8 cellular contexts compared by ENCODE assay signal in the genomic region with DNA sequence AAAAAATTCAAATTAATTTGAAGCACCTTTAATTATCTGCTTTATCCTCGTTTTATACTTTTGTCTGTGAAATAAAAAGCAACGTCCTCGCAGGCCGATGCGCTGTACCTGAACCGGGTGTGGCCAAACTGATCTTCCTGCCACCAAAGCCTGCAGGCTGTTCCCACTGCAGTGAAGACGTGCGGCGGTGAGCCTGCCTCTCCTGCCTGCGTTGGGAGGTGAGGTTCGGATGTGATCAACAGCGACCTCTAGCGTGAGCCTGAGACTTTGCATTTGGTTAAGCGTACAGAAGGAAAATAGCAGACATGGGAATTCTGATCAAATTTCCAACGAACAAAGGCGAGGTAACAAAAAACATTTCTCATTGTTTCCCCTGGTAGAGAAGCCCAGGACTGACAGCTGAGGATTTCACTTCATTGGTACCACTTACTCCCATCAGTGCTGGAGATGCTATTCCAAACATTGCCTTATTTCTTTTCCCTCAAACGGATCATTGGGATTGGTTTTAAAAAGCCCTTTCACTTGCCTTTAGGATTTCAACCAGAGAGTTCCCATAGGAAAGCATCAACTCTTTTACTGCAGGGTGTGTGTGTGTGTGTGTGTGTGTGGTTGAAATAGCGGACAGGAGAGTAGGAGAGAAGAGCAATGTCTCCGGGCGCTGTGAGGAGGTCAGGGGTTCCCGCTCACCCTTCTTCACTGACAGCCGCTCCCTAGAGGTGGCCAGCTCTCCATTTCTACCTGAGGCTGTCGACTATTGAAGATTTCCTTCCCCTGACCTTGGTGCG. TPM values are rescaled to one million over a fixed set of nuclear protein-coding genes. Genes with fewer than 3 reads are reported as not detected.
DNase-seq lines count a peak whose midpoint lies in the region; ATAC-seq, FAIRE-seq and TF ChIP-seq lines count a peak whose summit lies in the region.

No MANE protein-coding gene starts in this region.

- TF ChIP-seq CTCF in D721Med (IDR thresholded peaks at IDR 0.05; ENCODE audit: insufficient read depth, missing control alignments) (peak; percentile 97), upper lobe of left lung (IDR thresholded peaks at IDR 0.05) (peak; percentile 78 to 94 (median 94))

- H2BK5ac ChIP-seq in trophoblast cell (ENCODE audit: low read depth, low read length, poor library complexity): no peak overlapping the region

- no peak overlapping the region for H4K91ac ChIP-seq in trophoblast cell (ENCODE audit: low read depth, low read length)

- no peaks in the 10 kb centered on the region for H3K79me2 ChIP-seq in trophoblast cell (ENCODE audit: control insufficient read depth, insufficient read depth, low read length, poor library complexity)

- no peaks in the 10 kb centered on the region for H3K79me1 ChIP-seq in trophoblast cell (ENCODE audit: low read length)

- H3K18ac ChIP-seq in trophoblast cell (ENCODE audit: low read length): no peak overlapping the region

- TF ChIP-seq EP300 in upper lobe of left lung (IDR thresholded peaks at IDR 0.05): no peak

- peak; percentile 16 for DNase-seq in D721Med (ENCODE audit: insufficient read length, low spot score)
- DNase-seq in NCI-H1048 (lab: John Stamatoyannopoulos, UW): peak; percentile 42
- DNase-seq in SK-N-MC (ENCODE audit: low read depth, low spot score): no peak
- DNase-seq in activated naive CD4-positive, alpha-beta T cell (lab: John Stamatoyannopoulos, UW): peak; percentile 29 to 67 (median 37)
- peak; percentile 80 for DNase-seq in glomerular visceral epithelial cell (ENCODE audit: extremely low spot score)
- DNase-seq in trophoblast cell: peak; percentile 66 to 82
- peak; percentile 62 to 87 for DNase-seq in upper lobe of left lung

- no peak overlapping the region for H3K23ac ChIP-seq in trophoblast cell (ENCODE audit: low read length)

- H3K9ac ChIP-seq in SK-N-MC (ENCODE audit: insufficient read length) (peak overlapping the region; percentile 52), trophoblast cell (ENCODE audit: low read length) (no peak overlapping the region)

- no peak overlapping the region for H3K27ac ChIP-seq in SK-N-MC
- H3K27ac ChIP-seq in trophoblast cell (ENCODE audit: low read depth, low read length): no peak overlapping the region
- no peak overlapping the region for H3K27ac ChIP-seq in upper lobe of left lung

- peak overlapping the region; percentile 32 for H2BK12ac ChIP-seq in trophoblast cell (ENCODE audit: low read length)

- peak overlapping the region; percentile 12 for H4K8ac ChIP-seq in trophoblast cell (ENCODE audit: low read depth, low read length)

- H3K14ac ChIP-seq in trophoblast cell (ENCODE audit: low read length): no peak overlapping the region

- H2AFZ ChIP-seq in trophoblast cell (ENCODE audit: insufficient read depth, low read length, poor library complexity): no peak overlapping the region

- H3K4me1 ChIP-seq in trophoblast cell (ENCODE audit: control insufficient read depth in 1 of 2, insufficient read depth in 2 of 2, low read length in 2 of 2): no peaks in the 10 kb centered on the region
- peaks cover 0 to 20% (median 6%) of the 10 kb centered on the region in 4 donors for H3K4me1 ChIP-seq in upper lobe of left lung

- no peak for TF ChIP-seq POLR2A in upper lobe of left lung (IDR thresholded peaks at IDR 0.05)

- peaks cover 2% of the 10 kb centered on the region for H3K27me3 ChIP-seq in trophoblast cell (ENCODE audit: insufficient read depth, low read length)
- H3K27me3 ChIP-seq in upper lobe of left lung: no peaks in the 10 kb centered on the region

- WGBS in trophoblast cell (ENCODE audit: extremely low coverage, insufficient coverage, insufficient read length): no CpG with 5 or more reads among the region's 24 CpGs
- WGBS in upper lobe of left lung, 2 donors: 27 to 28% methylated on average over 20 to 24 of the region's 24 CpGs

- peak overlapping the region; percentile 22 for H3K4me2 ChIP-seq in trophoblast cell (ENCODE audit: low read length)

- FAIRE-seq in D721Med (lab: Jason Lieb, UNC): peak; percentile 90

- H3K36me3 ChIP-seq in SK-N-MC (ENCODE audit: insufficient read depth, low read length) (no peaks in the 10 kb centered on the region), trophoblast cell (ENCODE audit: control insufficient read depth in 1 of 2, insufficient read depth in 2 of 2, low read length in 2 of 2) (no peaks in the 10 kb centered on the region), upper lobe of left lung (no peaks in the 10 kb centered on the region)

- no peaks in the 10 kb centered on the region for H3K9me3 ChIP-seq in SK-N-MC (ENCODE audit: low read depth, low read length)
- peaks cover 3% of the 10 kb centered on the region for H3K9me3 ChIP-seq in trophoblast cell (ENCODE audit: insufficient read depth, low read depth, low read length)
- no peaks in the 10 kb centered on the region for H3K9me3 ChIP-seq in upper lobe of left lung

- ATAC-seq in GM21737 (IDR thresholded peaks at IDR 0.05; ENCODE audit: unreplicated experiment): peak; percentile 63
- ATAC-seq in upper lobe of left lung (ENCODE audit: low FRiP score in 2 of 2): peak; percentile 88 to 96

- H2AK5ac ChIP-seq in trophoblast cell (ENCODE audit: low read length): peak overlapping the region; percentile 50

- H2BK120ac ChIP-seq in trophoblast cell (ENCODE audit: insufficient read depth, low read length, poor library complexity): no peak overlapping the region

- no peak overlapping the region for H3K4ac ChIP-seq in trophoblast cell (ENCODE audit: low read depth, low read length)

- H3K4me3 ChIP-seq in SK-N-MC: peak overlapping the region; percentile 52
- H3K4me3 ChIP-seq in trophoblast cell (ENCODE audit: low read depth, low read length): no peak overlapping the region
- no peak overlapping the region for H3K4me3 ChIP-seq in upper lobe of left lung

- no peak overlapping the region for H4K12ac ChIP-seq in trophoblast cell (ENCODE audit: low read depth, low read length)

RNA-seq across cellular contexts. Expression of a gene that starts 56.6 kb away (rescaled TPM):
- polyA plus RNA-seq in trophoblast cell (2013): not detected in 2 replicates
- total RNA-seq in upper lobe of left lung: not detected
